ENCODE assay signal across 8 cellular contexts in genomic region chr1:166166701-166167394, GRCh38. TPM values are rescaled to one million over a fixed set of nuclear protein-coding genes. Genes with fewer than 3 reads are reported as not detected.
DNase-seq lines count a peak whose midpoint lies in the region; ATAC-seq, FAIRE-seq and TF ChIP-seq lines count a peak whose summit lies in the region.

TSS of gene FAM78B (minus strand) at chr1:166167001. CDS start at chr1:166166248, 753 bp downstream.

- H3K27ac ChIP-seq in HUES64 (ENCODE audit: low read depth, low read length): no peak within 1 kb of the TSS
- no peak within 1 kb of the TSS for H3K27ac ChIP-seq in upper lobe of right lung

- no peaks in the 10 kb centered on the region for H3K36me3 Mint-ChIP-seq in activated naive CD4-positive, alpha-beta T cell treated with anti-CD3 and anti-CD28 coated beads, Interleukin-2, amount 50 U/mL, for 72 hours
- no peaks in the 10 kb centered on the region for H3K36me3 Mint-ChIP-seq in osteocyte (ENCODE audit: unreplicated experiment)

- H3K9me3 Mint-ChIP-seq in activated naive CD4-positive, alpha-beta T cell treated with anti-CD3 and anti-CD28 coated beads, Interleukin-2, amount 50 U/mL, for 72 hours: no peaks in the 10 kb centered on the region
- H3K9me3 Mint-ChIP-seq in osteocyte (ENCODE audit: unreplicated experiment): no peaks in the 10 kb centered on the region

- in situ Hi-C loops in SK-MEL-5 (cut with HindIII; ENCODE audit: low pct_unique_long_range_greater_than_20kb, low sequenced_read_pairs): loop anchor here (25.0 kb wide), 1 partner anchor 455 kb away; no protein-coding TSS in a partner anchor

- TF ChIP-seq CTCF in D721Med (IDR thresholded peaks at IDR 0.05; ENCODE audit: insufficient read depth, missing control alignments): peak; percentile 5
- no peak for TF ChIP-seq CTCF in osteocyte (IDR thresholded peaks at IDR 0.05)
- no peak for TF ChIP-seq CTCF in upper lobe of right lung (IDR thresholded peaks at IDR 0.05)

- no peak within 1 kb of the TSS for H3K9ac ChIP-seq in HUES64 (ENCODE audit: low read depth, low read length)

- H3K4me3 Mint-ChIP-seq in osteocyte (ENCODE audit: unreplicated experiment): peak within 1 kb of the TSS; percentile 68

- peaks cover 16% of the 10 kb centered on the region for H3K4me1 ChIP-seq in HUES64 (ENCODE audit: insufficient read depth, low read length)
- peaks cover 14% of the 10 kb centered on the region for H3K4me1 ChIP-seq in upper lobe of right lung

- H3K27ac Mint-ChIP-seq in activated naive CD4-positive, alpha-beta T cell treated with anti-CD3 and anti-CD28 coated beads, Interleukin-2, amount 50 U/mL, for 72 hours: peak within 1 kb of the TSS in 1 of 2 donors; percentile 94
- H3K27ac Mint-ChIP-seq in osteocyte (ENCODE audit: unreplicated experiment): no peak within 1 kb of the TSS

- H3K27me3 ChIP-seq in HUES64 (ENCODE audit: insufficient read depth, low read length) (peaks cover 61% of the 10 kb centered on the region), upper lobe of right lung (no peaks in the 10 kb centered on the region)

- peak within 1 kb of the TSS; percentile 65 for H3K4me3 ChIP-seq in HUES64 (ENCODE audit: low read length)
- H3K4me3 ChIP-seq in upper lobe of right lung: peak within 1 kb of the TSS; percentile 61

- ATAC-seq in GM21390 (IDR thresholded peaks at IDR 0.05; ENCODE audit: unreplicated experiment) (peak; percentile 39), upper lobe of right lung (peak; percentile 94)
- ATAC-seq in activated naive CD4-positive, alpha-beta T cell treated with anti-CD3 and anti-CD28 coated beads, Interleukin-2, amount 50 U/mL, for 72 hours: peak; percentile 19 to 65

- DNase-seq in D721Med (ENCODE audit: insufficient read length, low spot score) (peak; percentile 89), SK-MEL-5 (ENCODE audit: low read depth, low spot score) (peak; percentile 82), head of caudate nucleus (peak; percentile 37 to 86 (median 70)), osteocyte (ENCODE audit: extremely low spot score, unreplicated experiment) (no peak), upper lobe of right lung (peak; percentile 86)
- DNase-seq in activated naive CD4-positive, alpha-beta T cell treated with anti-CD3 and anti-CD28 coated beads, Interleukin-2, amount 50 U/mL, for 72 hours (ENCODE audit: low spot score in 2 of 2): peak in 1 of 2 donors; percentile 52

- H3K27me3 Mint-ChIP-seq in osteocyte (ENCODE audit: unreplicated experiment): peaks cover 51% of the 10 kb centered on the region

- FAIRE-seq in D721Med (lab: Jason Lieb, UNC): no peak

- H3K36me3 ChIP-seq in HUES64 (ENCODE audit: insufficient read depth, low read length): no peaks in the 10 kb centered on the region
- H3K36me3 ChIP-seq in upper lobe of right lung: no peaks in the 10 kb centered on the region

- peaks cover 12% of the 10 kb centered on the region for H3K4me1 Mint-ChIP-seq in osteocyte (ENCODE audit: unreplicated experiment)

- intact Hi-C loops in head of caudate nucleus (cut with DNase I): no loop called here
- intact Hi-C loops in upper lobe of right lung (cut with DNase I): no loop called here

- H3K9me3 ChIP-seq in HUES64 (ENCODE audit: insufficient read depth, low read depth, low read length) (no peaks in the 10 kb centered on the region), upper lobe of right lung (no peaks in the 10 kb centered on the region)

- WGBS in HUES64: 1% methylated on average over 60 of the region's 60 CpGs

RNA-seq across cellular contexts. Expression of gene FAM78B, which starts in this region (rescaled TPM):
- polyA plus RNA-seq in HUES64 (2013, experiment 1 of 2): 1.0 TPM
- 1.5 TPM for polyA plus RNA-seq in HUES64 (2013, experiment 2 of 2)
- 3.1 and 4.5 TPM in 2 replicates for total RNA-seq in SK-MEL-5 (2014; rRNA removed; shearing (Covaris generic))
- polyA plus RNA-seq in SK-MEL-5 (2015; cell fraction: cytosol; rRNA removed): 6.3 and 6.8 TPM in 2 replicates
- polyA plus RNA-seq in SK-MEL-5 (2015; cell fraction: nucleus; rRNA removed): 4.8 and 5.5 TPM in 2 replicates
- total RNA-seq in activated naive CD4-positive, alpha-beta T cell treated with anti-CD3 and anti-CD28 coated beads, Interleukin-2, amount 50 U/mL, for 72 hours: under 1 TPM in 1 of 2 donors, not detected in 1; 0.78 TPM
- total RNA-seq in osteocyte (0.16 and 0.51 TPM in 2 replicates), upper lobe of right lung (1.2 TPM)

Comparison
In these comparisons a context has a peak if more than half of its experiments do, and no peak if none do; other contexts are left out.
1. Peak in ATAC-seq in activated naive CD4-positive, alpha-beta T cell treated with anti-CD3 and anti-CD28 coated beads, Interleukin-2, amount 50 U/mL, for 72 hours; RNA of the gene not detected or under 1 TPM.
2. ATAC-seq: peak in every context shown above with its lines; median percentile 94 in upper lobe of right lung; 42 in activated naive CD4-positive, alpha-beta T cell treated with anti-CD3 and anti-CD28 coated beads, Interleukin-2, amount 50 U/mL, for 72 hours; 39 in GM21390.